Comparison of ENCODE assay signal across 1 cellular context in genomic region chr4:40183615-40184411, GRCh38.
TF ChIP-seq lines count a peak whose summit lies in the region.

No MANE protein-coding gene starts in this region.

TF ChIP-seq in GM12878, 131 proteins besides CTCF, POLR2A, EP300 and RAD21 (continued from another document and continues in another):
- no peak for TF ChIP-seq SMAD1 (IDR thresholded peaks at IDR 0.05; ENCODE audit: low read depth, partially characterized antibody)
- no peak for TF ChIP-seq POLR2AphosphoS5 (IDR thresholded peaks at IDR 0.05; ENCODE audit: low read length)
- no peak for TF ChIP-seq NRF1 (conservative IDR thresholded peaks at IDR 0.05; ENCODE audit: low read depth, low read length)
- 0 out of 2 replicates have a peak, but pooled peaks have one; percentile 10 for TF ChIP-seq CREB1 (IDR thresholded peaks at IDR 0.05; ENCODE audit: low read depth)
- no peak for TF ChIP-seq SIX5 (IDR thresholded peaks at IDR 0.05; ENCODE audit: low read depth, low read length, severe bottlenecking)
- peak; percentile 82 for TF ChIP-seq NFIC (IDR thresholded peaks at IDR 0.05; ENCODE audit: low read depth, low read length)
- no peak; the same call in none of the 2 replicates for TF ChIP-seq IKZF1 (conservative IDR thresholded peaks at IDR 0.05)
- no peak for TF ChIP-seq NR2C2 (IDR thresholded peaks at IDR 0.05; ENCODE audit: borderline replicate concordance, control insufficient read depth, insufficient read length, low read depth)
- no peak for TF ChIP-seq KDM1A (IDR thresholded peaks at IDR 0.05; ENCODE audit: borderline replicate concordance)
- TF ChIP-seq, protein P1, sequence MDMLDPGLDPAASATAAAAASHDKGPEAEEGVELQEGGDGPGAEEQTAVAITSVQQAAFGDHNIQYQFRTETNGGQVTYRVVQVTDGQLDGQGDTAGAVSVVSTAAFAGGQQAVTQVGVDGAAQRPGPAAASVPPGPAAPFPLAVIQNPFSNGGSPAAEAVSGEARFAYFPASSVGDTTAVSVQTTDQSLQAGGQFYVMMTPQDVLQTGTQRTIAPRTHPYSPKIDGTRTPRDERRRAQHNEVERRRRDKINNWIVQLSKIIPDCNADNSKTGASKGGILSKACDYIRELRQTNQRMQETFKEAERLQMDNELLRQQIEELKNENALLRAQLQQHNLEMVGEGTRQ (IDR thresholded peaks at IDR 0.05; ENCODE audit: borderline replicate concordance, low read depth, low read length): no peak
- peak; percentile 33; the same call in 1 of the 2 replicates for TF ChIP-seq JUNB (IDR thresholded peaks at IDR 0.05)
- no peak for TF ChIP-seq CHD1 (IDR thresholded peaks at IDR 0.05; ENCODE audit: low read depth, low read length)
- TF ChIP-seq CEBPB (IDR thresholded peaks at IDR 0.05; ENCODE audit: borderline replicate concordance in 1 of 2, low read depth in 2 of 2, low read length in 2 of 2): no peak
- TF ChIP-seq RB1 (IDR thresholded peaks at IDR 0.05; ENCODE audit: borderline replicate concordance): no peak
- 0 out of 4 replicates have a peak, but pooled peaks of 1 of the 2 experiments have one; percentile 25 for TF ChIP-seq ETV6 (conservative IDR thresholded peaks at IDR 0.05 in 1 of 2, IDR thresholded peaks at IDR 0.05 in 1 of 2; ENCODE audit: borderline replicate concordance in 1 of 2, low read depth in 1 of 2)
- TF ChIP-seq MTA2 (IDR thresholded peaks at IDR 0.05; ENCODE audit: low read depth): peak; percentile 46
- no peak for TF ChIP-seq TCF12 (IDR thresholded peaks at IDR 0.05; ENCODE audit: low read depth, low read length)
- TF ChIP-seq RAD51 (IDR thresholded peaks at IDR 0.05): no peak
- peak; percentile 80 for TF ChIP-seq BCL3 (IDR thresholded peaks at IDR 0.05; ENCODE audit: borderline replicate concordance, insufficient read depth, low read depth, low read length, poor library complexity, severe bottlenecking)
- peak; percentile 68 for TF ChIP-seq PML (IDR thresholded peaks at IDR 0.05; ENCODE audit: low read length)
- no peak for TF ChIP-seq ZNF622 (IDR thresholded peaks at IDR 0.05)
- 0 out of 2 replicates have a peak, but pooled peaks have one; percentile 66 for TF ChIP-seq CBFB (IDR thresholded peaks at IDR 0.05; ENCODE audit: low read depth)
- no peak for TF ChIP-seq KLF5 (IDR thresholded peaks at IDR 0.05; ENCODE audit: partially characterized antibody)
- TF ChIP-seq SUZ12 (IDR thresholded peaks at IDR 0.05; ENCODE audit: unreplicated experiment): no peak
- TF ChIP-seq E4F1 (IDR thresholded peaks at IDR 0.05; ENCODE audit: borderline replicate concordance, partially characterized antibody): no peak
- peak; percentile 67; the same call in 1 of the 2 replicates for TF ChIP-seq ZNF687 (IDR thresholded peaks at IDR 0.05)
- TF ChIP-seq ASH2L (IDR thresholded peaks at IDR 0.05; ENCODE audit: borderline replicate concordance, low read depth): no peak
- no peak for TF ChIP-seq KAT2A (conservative IDR thresholded peaks at IDR 0.05; ENCODE audit: control insufficient read depth, low read depth, low read length)
- TF ChIP-seq STAT1 (conservative IDR thresholded peaks at IDR 0.05): no peak
- TF ChIP-seq NR2C1 (IDR thresholded peaks at IDR 0.05): no peak
- no peak for TF ChIP-seq ZSCAN29 (IDR thresholded peaks at IDR 0.05)
- TF ChIP-seq SREBF1 (IDR thresholded peaks at IDR 0.05; ENCODE audit: low read length): no peak
- TF ChIP-seq SMARCA5 (IDR thresholded peaks at IDR 0.05): peak; percentile 26; the same call in 1 of the 2 replicates
- TF ChIP-seq WRNIP1 (IDR thresholded peaks at IDR 0.05; ENCODE audit: borderline replicate concordance, low read depth, low read length): no peak
- TF ChIP-seq, protein P2, sequence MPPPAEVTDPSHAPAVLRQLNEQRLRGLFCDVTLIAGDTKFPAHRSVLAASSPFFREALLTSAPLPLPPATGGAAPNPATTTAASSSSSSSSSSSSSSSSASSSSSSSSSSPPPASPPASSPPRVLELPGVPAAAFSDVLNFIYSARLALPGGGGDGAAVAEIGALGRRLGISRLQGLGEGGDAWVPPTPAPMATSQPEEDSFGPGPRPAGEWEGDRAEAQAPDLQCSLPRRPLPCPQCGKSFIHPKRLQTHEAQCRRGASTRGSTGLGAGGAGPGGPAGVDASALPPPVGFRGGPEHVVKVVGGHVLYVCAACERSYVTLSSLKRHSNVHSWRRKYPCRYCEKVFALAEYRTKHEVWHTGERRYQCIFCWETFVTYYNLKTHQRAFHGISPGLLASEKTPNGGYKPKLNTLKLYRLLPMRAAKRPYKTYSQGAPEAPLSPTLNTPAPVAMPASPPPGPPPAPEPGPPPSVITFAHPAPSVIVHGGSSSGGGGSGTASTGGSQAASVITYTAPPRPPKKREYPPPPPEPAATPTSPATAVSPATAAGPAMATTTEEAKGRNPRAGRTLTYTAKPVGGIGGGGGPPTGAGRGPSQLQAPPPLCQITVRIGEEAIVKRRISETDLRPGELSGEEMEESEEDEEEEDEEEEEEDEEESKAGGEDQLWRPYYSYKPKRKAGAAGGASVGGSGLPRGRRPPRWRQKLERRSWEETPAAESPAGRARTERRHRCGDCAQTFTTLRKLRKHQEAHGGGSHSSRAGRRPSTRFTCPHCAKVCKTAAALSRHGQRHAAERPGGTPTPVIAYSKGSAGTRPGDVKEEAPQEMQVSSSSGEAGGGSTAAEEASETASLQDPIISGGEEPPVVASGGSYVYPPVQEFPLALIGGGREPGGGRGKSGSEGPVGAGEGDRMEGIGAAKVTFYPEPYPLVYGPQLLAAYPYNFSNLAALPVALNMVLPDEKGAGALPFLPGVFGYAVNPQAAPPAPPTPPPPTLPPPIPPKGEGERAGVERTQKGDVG (CRISPR knock-in tag; IDR thresholded peaks at IDR 0.05): no peak
- TF ChIP-seq BCL11A (IDR thresholded peaks at IDR 0.05; ENCODE audit: low read depth, low read length): 0 out of 2 replicates have a peak, but pooled peaks have one; percentile 16
- TF ChIP-seq, protein P3, sequence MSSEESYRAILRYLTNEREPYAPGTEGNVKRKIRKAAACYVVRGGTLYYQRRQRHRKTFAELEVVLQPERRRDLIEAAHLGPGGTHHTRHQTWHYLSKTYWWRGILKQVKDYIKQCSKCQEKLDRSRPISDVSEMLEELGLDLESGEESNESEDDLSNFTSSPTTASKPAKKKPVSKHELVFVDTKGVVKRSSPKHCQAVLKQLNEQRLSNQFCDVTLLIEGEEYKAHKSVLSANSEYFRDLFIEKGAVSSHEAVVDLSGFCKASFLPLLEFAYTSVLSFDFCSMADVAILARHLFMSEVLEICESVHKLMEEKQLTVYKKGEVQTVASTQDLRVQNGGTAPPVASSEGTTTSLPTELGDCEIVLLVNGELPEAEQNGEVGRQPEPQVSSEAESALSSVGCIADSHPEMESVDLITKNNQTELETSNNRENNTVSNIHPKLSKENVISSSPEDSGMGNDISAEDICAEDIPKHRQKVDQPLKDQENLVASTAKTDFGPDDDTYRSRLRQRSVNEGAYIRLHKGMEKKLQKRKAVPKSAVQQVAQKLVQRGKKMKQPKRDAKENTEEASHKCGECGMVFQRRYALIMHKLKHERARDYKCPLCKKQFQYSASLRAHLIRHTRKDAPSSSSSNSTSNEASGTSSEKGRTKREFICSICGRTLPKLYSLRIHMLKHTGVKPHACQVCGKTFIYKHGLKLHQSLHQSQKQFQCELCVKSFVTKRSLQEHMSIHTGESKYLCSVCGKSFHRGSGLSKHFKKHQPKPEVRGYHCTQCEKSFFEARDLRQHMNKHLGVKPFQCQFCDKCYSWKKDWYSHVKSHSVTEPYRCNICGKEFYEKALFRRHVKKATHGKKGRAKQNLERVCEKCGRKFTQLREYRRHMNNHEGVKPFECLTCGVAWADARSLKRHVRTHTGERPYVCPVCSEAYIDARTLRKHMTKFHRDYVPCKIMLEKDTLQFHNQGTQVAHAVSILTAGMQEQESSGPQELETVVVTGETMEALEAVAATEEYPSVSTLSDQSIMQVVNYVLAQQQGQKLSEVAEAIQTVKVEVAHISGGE (CRISPR knock-in tag; IDR thresholded peaks at IDR 0.05): no peak
- TF ChIP-seq, protein P4, sequence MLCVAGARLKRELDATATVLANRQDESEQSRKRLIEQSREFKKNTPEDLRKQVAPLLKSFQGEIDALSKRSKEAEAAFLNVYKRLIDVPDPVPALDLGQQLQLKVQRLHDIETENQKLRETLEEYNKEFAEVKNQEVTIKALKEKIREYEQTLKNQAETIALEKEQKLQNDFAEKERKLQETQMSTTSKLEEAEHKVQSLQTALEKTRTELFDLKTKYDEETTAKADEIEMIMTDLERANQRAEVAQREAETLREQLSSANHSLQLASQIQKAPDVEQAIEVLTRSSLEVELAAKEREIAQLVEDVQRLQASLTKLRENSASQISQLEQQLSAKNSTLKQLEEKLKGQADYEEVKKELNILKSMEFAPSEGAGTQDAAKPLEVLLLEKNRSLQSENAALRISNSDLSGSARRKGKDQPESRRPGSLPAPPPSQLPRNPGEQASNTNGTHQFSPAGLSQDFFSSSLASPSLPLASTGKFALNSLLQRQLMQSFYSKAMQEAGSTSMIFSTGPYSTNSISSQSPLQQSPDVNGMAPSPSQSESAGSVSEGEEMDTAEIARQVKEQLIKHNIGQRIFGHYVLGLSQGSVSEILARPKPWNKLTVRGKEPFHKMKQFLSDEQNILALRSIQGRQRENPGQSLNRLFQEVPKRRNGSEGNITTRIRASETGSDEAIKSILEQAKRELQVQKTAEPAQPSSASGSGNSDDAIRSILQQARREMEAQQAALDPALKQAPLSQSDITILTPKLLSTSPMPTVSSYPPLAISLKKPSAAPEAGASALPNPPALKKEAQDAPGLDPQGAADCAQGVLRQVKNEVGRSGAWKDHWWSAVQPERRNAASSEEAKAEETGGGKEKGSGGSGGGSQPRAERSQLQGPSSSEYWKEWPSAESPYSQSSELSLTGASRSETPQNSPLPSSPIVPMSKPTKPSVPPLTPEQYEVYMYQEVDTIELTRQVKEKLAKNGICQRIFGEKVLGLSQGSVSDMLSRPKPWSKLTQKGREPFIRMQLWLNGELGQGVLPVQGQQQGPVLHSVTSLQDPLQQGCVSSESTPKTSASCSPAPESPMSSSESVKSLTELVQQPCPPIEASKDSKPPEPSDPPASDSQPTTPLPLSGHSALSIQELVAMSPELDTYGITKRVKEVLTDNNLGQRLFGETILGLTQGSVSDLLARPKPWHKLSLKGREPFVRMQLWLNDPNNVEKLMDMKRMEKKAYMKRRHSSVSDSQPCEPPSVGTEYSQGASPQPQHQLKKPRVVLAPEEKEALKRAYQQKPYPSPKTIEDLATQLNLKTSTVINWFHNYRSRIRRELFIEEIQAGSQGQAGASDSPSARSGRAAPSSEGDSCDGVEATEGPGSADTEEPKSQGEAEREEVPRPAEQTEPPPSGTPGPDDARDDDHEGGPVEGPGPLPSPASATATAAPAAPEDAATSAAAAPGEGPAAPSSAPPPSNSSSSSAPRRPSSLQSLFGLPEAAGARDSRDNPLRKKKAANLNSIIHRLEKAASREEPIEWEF (IDR thresholded peaks at IDR 0.05; ENCODE audit: insufficient replicate concordance, low read depth, low read length): peak; percentile 24
- TF ChIP-seq PAX5 (IDR thresholded peaks at IDR 0.05; ENCODE audit: borderline replicate concordance, low read depth, low read length): 0 out of 2 replicates have a peak, but pooled peaks have one; percentile 20
- no peak for TF ChIP-seq PAX8 (IDR thresholded peaks at IDR 0.05)
